In the genomic region with DNA sequence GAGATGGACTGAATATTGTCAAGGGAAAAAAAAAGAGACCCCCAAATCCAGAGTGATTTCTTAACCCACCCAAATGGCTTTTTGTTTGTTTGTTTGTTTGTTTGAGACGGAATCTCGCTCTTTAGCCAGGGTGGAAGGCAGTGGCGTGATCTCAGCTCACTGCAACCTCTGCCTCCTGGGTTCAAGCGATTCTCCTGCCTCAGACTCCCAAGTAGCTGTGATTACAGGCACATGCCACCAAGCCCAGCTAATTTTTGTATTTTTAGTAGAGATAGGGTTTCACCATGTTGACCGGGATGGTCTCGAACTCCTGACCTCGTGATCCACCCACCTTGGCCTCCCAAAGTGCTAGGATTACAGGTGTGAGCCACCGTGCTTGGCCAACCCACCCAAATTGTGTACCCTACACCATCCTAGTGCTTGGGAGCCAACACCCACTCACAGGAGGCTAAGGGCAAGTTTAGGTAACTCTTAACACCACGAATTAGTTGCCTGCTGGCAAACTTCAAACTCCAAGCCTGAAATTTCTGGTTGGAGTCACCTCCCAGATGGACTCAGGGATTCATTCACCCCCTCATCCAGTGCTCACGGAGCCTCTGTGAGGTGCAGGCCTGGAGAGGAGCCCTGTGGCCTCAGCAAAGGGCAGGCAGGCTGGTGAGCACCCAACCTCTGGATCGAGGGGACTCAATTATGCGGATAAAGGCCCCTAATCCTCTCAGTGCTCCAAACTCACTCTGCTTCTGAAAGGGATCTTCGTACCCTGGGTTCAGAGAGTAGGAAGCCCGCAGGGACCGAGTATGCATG, we compare ENCODE assay signal across 1 cellular context.
TF ChIP-seq lines count a peak whose summit lies in the region.

No MANE protein-coding gene starts in this region.

TF ChIP-seq in A549, 52 proteins besides CTCF, POLR2A, EP300 and RAD21 (continued from another document):
- TF ChIP-seq, protein P1, sequence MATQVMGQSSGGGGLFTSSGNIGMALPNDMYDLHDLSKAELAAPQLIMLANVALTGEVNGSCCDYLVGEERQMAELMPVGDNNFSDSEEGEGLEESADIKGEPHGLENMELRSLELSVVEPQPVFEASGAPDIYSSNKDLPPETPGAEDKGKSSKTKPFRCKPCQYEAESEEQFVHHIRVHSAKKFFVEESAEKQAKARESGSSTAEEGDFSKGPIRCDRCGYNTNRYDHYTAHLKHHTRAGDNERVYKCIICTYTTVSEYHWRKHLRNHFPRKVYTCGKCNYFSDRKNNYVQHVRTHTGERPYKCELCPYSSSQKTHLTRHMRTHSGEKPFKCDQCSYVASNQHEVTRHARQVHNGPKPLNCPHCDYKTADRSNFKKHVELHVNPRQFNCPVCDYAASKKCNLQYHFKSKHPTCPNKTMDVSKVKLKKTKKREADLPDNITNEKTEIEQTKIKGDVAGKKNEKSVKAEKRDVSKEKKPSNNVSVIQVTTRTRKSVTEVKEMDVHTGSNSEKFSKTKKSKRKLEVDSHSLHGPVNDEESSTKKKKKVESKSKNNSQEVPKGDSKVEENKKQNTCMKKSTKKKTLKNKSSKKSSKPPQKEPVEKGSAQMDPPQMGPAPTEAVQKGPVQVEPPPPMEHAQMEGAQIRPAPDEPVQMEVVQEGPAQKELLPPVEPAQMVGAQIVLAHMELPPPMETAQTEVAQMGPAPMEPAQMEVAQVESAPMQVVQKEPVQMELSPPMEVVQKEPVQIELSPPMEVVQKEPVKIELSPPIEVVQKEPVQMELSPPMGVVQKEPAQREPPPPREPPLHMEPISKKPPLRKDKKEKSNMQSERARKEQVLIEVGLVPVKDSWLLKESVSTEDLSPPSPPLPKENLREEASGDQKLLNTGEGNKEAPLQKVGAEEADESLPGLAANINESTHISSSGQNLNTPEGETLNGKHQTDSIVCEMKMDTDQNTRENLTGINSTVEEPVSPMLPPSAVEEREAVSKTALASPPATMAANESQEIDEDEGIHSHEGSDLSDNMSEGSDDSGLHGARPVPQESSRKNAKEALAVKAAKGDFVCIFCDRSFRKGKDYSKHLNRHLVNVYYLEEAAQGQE (IDR thresholded peaks at IDR 0.05), result no peak
- TF ChIP-seq, protein P2, sequence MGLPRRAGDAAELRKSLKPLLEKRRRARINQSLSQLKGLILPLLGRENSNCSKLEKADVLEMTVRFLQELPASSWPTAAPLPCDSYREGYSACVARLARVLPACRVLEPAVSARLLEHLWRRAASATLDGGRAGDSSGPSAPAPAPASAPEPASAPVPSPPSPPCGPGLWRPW (IDR thresholded peaks at IDR 0.05), result no peak
- TF ChIP-seq MAFK (IDR thresholded peaks at IDR 0.05; ENCODE audit: partially characterized antibody) (no peak), HDAC2 (IDR thresholded peaks at IDR 0.05) (no peak), SREBF2 (IDR thresholded peaks at IDR 0.05) (no peak), ZNF302 (CRISPR knock-in tag; IDR thresholded peaks at IDR 0.05) (peak; percentile 61), RARB (CRISPR knock-in tag; IDR thresholded peaks at IDR 0.05) (no peak), KDM5A (IDR thresholded peaks at IDR 0.05) (no peak), HOXB5 (CRISPR knock-in tag; IDR thresholded peaks at IDR 0.05) (no peak), SMC3 (IDR thresholded peaks at IDR 0.05) (no peak), NFE2L2 (conservative IDR thresholded peaks at IDR 0.05; ENCODE audit: low read length) (no peak), TP53 (CRISPR knock-in tag; IDR thresholded peaks at IDR 0.05) (no peak), JUNB (IDR thresholded peaks at IDR 0.05) (no peak), CHD2 (IDR thresholded peaks at IDR 0.05; ENCODE audit: low read length, partially characterized antibody) (no peak), EHF (CRISPR knock-in tag; IDR thresholded peaks at IDR 0.05) (peak; percentile 82), ZSCAN20 (CRISPR knock-in tag; IDR thresholded peaks at IDR 0.05) (0 out of 2 replicates have a peak, but pooled peaks have one; percentile 43), FOXS1 (CRISPR knock-in tag; IDR thresholded peaks at IDR 0.05) (peak; percentile 6; the same call in 1 of the 2 replicates), CEBPB (IDR thresholded peaks at IDR 0.05) (no peak), NPAS2 (CRISPR knock-in tag; IDR thresholded peaks at IDR 0.05; ENCODE audit: borderline replicate concordance) (no peak), MYC (IDR thresholded peaks at IDR 0.05; ENCODE audit: borderline replicate concordance, low read length) (no peak)
- TF ChIP-seq, protein P3, sequence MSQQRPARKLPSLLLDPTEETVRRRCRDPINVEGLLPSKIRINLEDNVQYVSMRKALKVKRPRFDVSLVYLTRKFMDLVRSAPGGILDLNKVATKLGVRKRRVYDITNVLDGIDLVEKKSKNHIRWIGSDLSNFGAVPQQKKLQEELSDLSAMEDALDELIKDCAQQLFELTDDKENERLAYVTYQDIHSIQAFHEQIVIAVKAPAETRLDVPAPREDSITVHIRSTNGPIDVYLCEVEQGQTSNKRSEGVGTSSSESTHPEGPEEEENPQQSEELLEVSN (IDR thresholded peaks at IDR 0.05; ENCODE audit: borderline replicate concordance, low read depth), result no peak
- TF ChIP-seq, protein P4, sequence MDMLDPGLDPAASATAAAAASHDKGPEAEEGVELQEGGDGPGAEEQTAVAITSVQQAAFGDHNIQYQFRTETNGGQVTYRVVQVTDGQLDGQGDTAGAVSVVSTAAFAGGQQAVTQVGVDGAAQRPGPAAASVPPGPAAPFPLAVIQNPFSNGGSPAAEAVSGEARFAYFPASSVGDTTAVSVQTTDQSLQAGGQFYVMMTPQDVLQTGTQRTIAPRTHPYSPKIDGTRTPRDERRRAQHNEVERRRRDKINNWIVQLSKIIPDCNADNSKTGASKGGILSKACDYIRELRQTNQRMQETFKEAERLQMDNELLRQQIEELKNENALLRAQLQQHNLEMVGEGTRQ (IDR thresholded peaks at IDR 0.05), result no peak
- TF ChIP-seq, protein P5, sequence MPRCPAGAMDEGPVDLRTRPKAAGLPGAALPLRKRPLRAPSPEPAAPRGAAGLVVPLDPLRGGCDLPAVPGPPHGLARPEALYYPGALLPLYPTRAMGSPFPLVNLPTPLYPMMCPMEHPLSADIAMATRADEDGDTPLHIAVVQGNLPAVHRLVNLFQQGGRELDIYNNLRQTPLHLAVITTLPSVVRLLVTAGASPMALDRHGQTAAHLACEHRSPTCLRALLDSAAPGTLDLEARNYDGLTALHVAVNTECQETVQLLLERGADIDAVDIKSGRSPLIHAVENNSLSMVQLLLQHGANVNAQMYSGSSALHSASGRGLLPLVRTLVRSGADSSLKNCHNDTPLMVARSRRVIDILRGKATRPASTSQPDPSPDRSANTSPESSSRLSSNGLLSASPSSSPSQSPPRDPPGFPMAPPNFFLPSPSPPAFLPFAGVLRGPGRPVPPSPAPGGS (IDR thresholded peaks at IDR 0.05), result no peak
- TF ChIP-seq, protein P6, sequence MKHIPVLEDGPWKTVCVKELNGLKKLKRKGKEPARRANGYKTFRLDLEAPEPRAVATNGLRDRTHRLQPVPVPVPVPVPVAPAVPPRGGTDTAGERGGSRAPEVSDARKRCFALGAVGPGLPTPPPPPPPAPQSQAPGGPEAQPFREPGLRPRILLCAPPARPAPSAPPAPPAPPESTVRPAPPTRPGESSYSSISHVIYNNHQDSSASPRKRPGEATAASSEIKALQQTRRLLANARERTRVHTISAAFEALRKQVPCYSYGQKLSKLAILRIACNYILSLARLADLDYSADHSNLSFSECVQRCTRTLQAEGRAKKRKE (CRISPR knock-in tag; IDR thresholded peaks at IDR 0.05; ENCODE audit: low read depth), result peak; percentile 68; the same call in 1 of the 2 replicates
- TF ChIP-seq, protein P7, sequence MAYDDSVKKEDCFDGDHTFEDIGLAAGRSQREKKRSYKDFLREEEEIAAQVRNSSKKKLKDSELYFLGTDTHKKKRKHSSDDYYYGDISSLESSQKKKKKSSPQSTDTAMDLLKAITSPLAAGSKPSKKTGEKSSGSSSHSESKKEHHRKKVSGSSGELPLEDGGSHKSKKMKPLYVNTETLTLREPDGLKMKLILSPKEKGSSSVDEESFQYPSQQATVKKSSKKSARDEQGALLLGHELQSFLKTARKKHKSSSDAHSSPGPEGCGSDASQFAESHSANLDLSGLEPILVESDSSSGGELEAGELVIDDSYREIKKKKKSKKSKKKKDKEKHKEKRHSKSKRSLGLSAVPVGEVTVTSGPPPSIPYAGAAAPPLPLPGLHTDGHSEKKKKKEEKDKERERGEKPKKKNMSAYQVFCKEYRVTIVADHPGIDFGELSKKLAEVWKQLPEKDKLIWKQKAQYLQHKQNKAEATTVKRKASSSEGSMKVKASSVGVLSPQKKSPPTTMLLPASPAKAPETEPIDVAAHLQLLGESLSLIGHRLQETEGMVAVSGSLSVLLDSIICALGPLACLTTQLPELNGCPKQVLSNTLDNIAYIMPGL (CRISPR knock-in tag; IDR thresholded peaks at IDR 0.05; ENCODE audit: borderline replicate concordance), result no peak
